1 cellular context compared by ENCODE assay signal in genomic region chr13:43764349-43764748, GRCh38.
TF ChIP-seq lines count a peak whose summit lies in the region.

No MANE protein-coding gene starts in this region.

TF ChIP-seq in SK-N-SH treated with all-trans-retinoic acid at 6 μM for 48 hours, 23 proteins besides CTCF, POLR2A, EP300 and RAD21 (continued from another document):
- TF ChIP-seq TSHZ2 (CRISPR knock-in tag; IDR thresholded peaks at IDR 0.05) = no peak
- TF ChIP-seq ZNF70 (CRISPR knock-in tag; IDR thresholded peaks at IDR 0.05) = no peak
- TF ChIP-seq TCF4 (CRISPR knock-in tag; IDR thresholded peaks at IDR 0.05; ENCODE audit: borderline replicate concordance) = no peak
- no peak for TF ChIP-seq PPARA (CRISPR knock-in tag; IDR thresholded peaks at IDR 0.05; ENCODE audit: borderline replicate concordance)
- TF ChIP-seq ESRRG (CRISPR knock-in tag; IDR thresholded peaks at IDR 0.05) = no peak
- no peak for TF ChIP-seq BACH2 (CRISPR knock-in tag; IDR thresholded peaks at IDR 0.05; ENCODE audit: borderline replicate concordance)
- no peak for TF ChIP-seq CSDC2 (CRISPR knock-in tag; IDR thresholded peaks at IDR 0.05)
